ENCODE assay signal across 9 cellular contexts in the genomic region with DNA sequence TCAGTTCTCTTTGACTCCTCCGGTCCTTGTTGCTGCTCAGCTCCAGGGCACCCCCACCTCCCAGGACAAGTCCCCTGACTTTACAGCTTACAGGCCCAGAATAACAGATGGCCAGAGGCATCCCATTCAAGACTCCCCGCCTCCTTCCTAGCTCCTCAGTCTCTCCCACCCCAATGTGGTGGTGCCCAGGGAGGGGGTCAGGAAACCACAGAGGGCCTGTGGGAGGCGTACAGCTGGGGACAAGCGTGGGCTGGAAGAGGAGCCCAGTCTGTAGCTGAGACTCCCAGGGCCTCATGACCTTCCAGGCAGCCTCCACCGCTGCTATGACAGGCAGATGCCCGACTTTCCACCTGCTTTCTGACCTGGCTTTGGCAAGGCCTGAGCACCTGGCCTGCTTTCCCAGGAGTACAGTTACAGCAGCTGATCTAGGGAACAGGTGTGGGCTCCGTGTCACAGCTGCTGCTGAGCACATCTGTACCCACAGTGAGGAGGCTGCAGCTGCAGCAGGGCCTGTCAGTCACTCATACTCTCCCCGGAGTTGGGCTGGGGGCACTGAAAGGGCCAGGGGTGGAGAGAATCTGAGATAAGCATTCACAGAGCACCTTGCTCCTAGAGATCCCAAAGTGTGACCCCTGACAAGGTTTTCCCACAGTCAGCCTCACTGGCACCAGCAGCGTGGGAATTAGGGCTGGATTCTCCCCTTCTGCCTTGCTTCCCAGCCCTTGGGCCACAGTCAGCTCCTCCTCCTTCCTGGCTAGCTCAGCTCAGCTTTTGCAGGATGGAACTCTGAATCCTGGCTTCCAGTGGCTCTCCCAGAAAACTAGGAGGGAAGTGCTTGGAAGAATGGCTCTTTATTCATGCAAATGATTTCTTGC. TPM values are rescaled to one million over a fixed set of nuclear protein-coding genes. Genes with fewer than 3 reads are reported as not detected.
DNase-seq lines count a peak whose midpoint lies in the region; ATAC-seq lines count a peak whose summit lies in the region.
"Had no signal": no experiment of that assay in that cellular context is flagged by ENCODE, and none has a peak within 500 bp of the region (broad histone marks: within the 10 kb centered on the region; RNA-seq: fewer than 3 reads in every experiment).

No MANE protein-coding gene starts in this region.

- in situ Hi-C loops in GM23248 (cut with MboI), result no loop called here

- peak overlapping the region; percentile 43 for H2AFZ ChIP-seq in GM23248

- DNase-seq in GM23248 (peak; percentile 51), NCI-H510A (lab: John Stamatoyannopoulos, UW) (peak; percentile 92), sciatic nerve (ENCODE audit: low spot score) (no peak), CD1c-positive myeloid dendritic cell (ENCODE audit: extremely low spot score) (no peak), D341Med (ENCODE audit: low spot score) (no peak), pons (ENCODE audit: low spot score) (no peak)
- DNase-seq: activated T-cell treated with anti-CD3 and anti-CD28 coated beads, Interleukin-2, amount 50 U/mL, for 48 hours had no signal

- H3K79me2 ChIP-seq in GM23248 (ENCODE audit: insufficient read depth), result no peaks in the 10 kb centered on the region

- H3K4me3 ChIP-seq in GM23248, result no peak overlapping the region

- H3K36me3 ChIP-seq in GM23248 (ENCODE audit: low read depth), result no peaks in the 10 kb centered on the region

- peak overlapping the region; percentile 44 for H3K4me2 ChIP-seq in GM23248 (ENCODE audit: unreplicated experiment)

- intact Hi-C loops in sciatic nerve (cut with DNase I), result no loop called here

- 60 to 64% methylated on average over 9 of the region's 9 CpGs for WGBS in GM23248 (ENCODE audit: low coverage in 1 of 2, low lambda C conversion rate in 2 of 2, missing lambda C conversion rate in 2 of 2), 2 experiments

- peak overlapping the region; percentile 80 for H3K27ac ChIP-seq in GM23248

- H3F3A ChIP-seq in GM23248 (ENCODE audit: insufficient read depth), result peaks cover 39% of the 10 kb centered on the region

- ATAC-seq in esophagus mucosa, result peak; percentile 24
- ATAC-seq in sciatic nerve, result peak; percentile 2
- ATAC-seq in GM19467 (IDR thresholded peaks at IDR 0.05; ENCODE audit: unreplicated experiment), result no peak

- no peaks in the 10 kb centered on the region for H3K9me2 ChIP-seq in GM23248 (ENCODE audit: insufficient read depth)

- H3K4me1 ChIP-seq in GM23248 (ENCODE audit: insufficient read depth), result peaks cover 48% of the 10 kb centered on the region

- no peaks in the 10 kb centered on the region for H3K27me3 ChIP-seq in GM23248 (replicated peaks; ENCODE audit: insufficient read depth)

- H3K9ac ChIP-seq in GM23248, result peak overlapping the region; percentile 80

- no peaks in the 10 kb centered on the region for H4K20me1 ChIP-seq in GM23248 (ENCODE audit: insufficient read depth)

- H3K9me3 ChIP-seq in GM23248 (ENCODE audit: low read depth), result no peaks in the 10 kb centered on the region

RNA-seq across cellular contexts. Expression of a gene that starts 7.1 kb away (rescaled TPM):
- total RNA-seq in GM23248 (2014; rRNA removed; shearing (Covaris generic)), result 79.0 and 81.8 TPM in 2 replicates
- polyA plus RNA-seq in GM23248 (2016; fragmentation: Nextera tagmentation; extraction: Ambion mirVana), result 74.7 and 75.6 TPM in 2 replicates
- total RNA-seq in esophagus mucosa, result 26.4 TPM
- 84.0 TPM for total RNA-seq in sciatic nerve

RNA-seq across cellular contexts. Expression of a gene that starts 24.9 kb away (rescaled TPM):
- total RNA-seq in GM23248 (2014; rRNA removed; shearing (Covaris generic)), result 1,160 and 1,256 TPM in 2 replicates
- 510 and 529 TPM in 2 replicates for polyA plus RNA-seq in GM23248 (2016; fragmentation: Nextera tagmentation; extraction: Ambion mirVana)
- total RNA-seq in esophagus mucosa (115 TPM), sciatic nerve (768 TPM)

Comparison
In these comparisons a context has a peak if more than half of its experiments do, and no peak if none do; other contexts are left out.
1. DNase-seq: peak in GM23248 (single experiment) and NCI-H510A (single experiment); none in sciatic nerve (single experiment), CD1c-positive myeloid dendritic cell (single experiment), D341Med (single experiment) and pons (single experiment).